In the genomic region with DNA sequence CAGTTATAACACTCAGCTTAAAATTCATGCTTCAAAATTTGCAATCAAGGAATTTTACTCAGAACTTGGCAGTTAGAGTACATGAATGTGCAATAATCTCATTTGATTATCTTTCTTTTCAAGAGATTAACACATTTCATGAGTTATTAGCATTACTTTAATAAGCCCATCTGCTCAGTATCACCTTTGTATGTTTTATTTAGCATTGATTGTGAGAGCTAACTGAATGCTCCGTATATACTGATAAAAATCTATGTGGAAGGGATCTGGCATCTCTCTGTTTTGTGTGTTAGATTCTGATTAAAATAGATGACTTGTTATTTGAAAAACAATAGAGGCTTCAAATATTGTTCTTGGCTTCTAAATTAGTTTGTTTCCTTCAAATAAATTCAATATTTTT, we compare ENCODE assay signal across 36 cellular contexts.
"Had no signal": no experiment of that assay in that cellular context is flagged by ENCODE, and none has a peak within 500 bp of the region (broad histone marks: within the 10 kb centered on the region; RNA-seq: fewer than 3 reads in every experiment).

No MANE protein-coding gene starts in this region.

- H3K27ac ChIP-seq: adrenal gland, body of pancreas, brain microvascular endothelial cell, breast epithelium, WERI-Rb-1 had no signal

- H3K4me3 ChIP-seq: adrenal gland, body of pancreas, breast epithelium had no signal

- H3K36me3 ChIP-seq: adrenal gland, brain microvascular endothelial cell, breast epithelium, WERI-Rb-1 had no signal

- DNase-seq: activated CD4-positive, alpha-beta memory T cell treated with anti-CD3 and anti-CD28 coated beads, Interleukin-2, amount 10 ng/mL, durations not matched to agents 7 days and 5 days; activated CD4-positive, alpha-beta T cell treated with anti-CD3 and anti-CD28 coated beads for 1 hour; activated CD4-positive, alpha-beta T cell treated with anti-CD3 and anti-CD28 coated beads for 36 hours; activated CD4-positive, alpha-beta T cell treated with anti-CD3 and anti-CD28 coated beads for 48 hours; activated CD4-positive, alpha-beta T cell treated with anti-CD3 and anti-CD28 coated beads, Interleukin-2, amount 10 ng/mL, durations not matched to agents 7 days and 5 days; activated CD4-positive, alpha-beta T cell treated with anti-CD3 and anti-CD28 coated beads, Interleukin-2, amount 50 U/mL, for 48 hours; activated CD4-positive, CD25-positive, alpha-beta regulatory T cell; activated CD8-positive, alpha-beta memory T cell treated with anti-CD3 and anti-CD28 coated beads for 24 hours; activated CD8-positive, alpha-beta memory T cell treated with anti-CD3 and anti-CD28 coated beads, Interleukin-2, amount 10 ng/mL, durations not matched to agents 7 days and 5 days; activated CD8-positive, alpha-beta T cell treated with anti-CD3 and anti-CD28 coated beads, Interleukin-2, amount 10 ng/mL, durations not matched to agents 7 days and 5 days; activated effector memory CD4-positive, alpha-beta T cell treated with anti-CD3 and anti-CD28 coated beads, Interleukin-2, amount 50 U/mL, for 16 hours; activated gamma-delta T cell treated with Interleukin-2 at 50 U/mL for 16 hours; activated naive CD4-positive, alpha-beta T cell; activated naive CD4-positive, alpha-beta T cell treated with anti-CD3 and anti-CD28 coated beads for 36 hours; activated naive CD4-positive, alpha-beta T cell treated with anti-CD3 and anti-CD28 coated beads, Interleukin-2, amount 50 U/mL, for 16 hours; activated naive CD8-positive, alpha-beta T cell treated with anti-CD3 and anti-CD28 coated beads for 36 hours; activated T-cell treated with anti-CD3 and anti-CD28 coated beads for 4 hours; activated T-cell treated with anti-CD3 and anti-CD28 coated beads, Interleukin-2, amount 50 U/mL, for 1 hour; activated T-cell treated with anti-CD3 and anti-CD28 coated beads, Interleukin-2, amount 50 U/mL, for 4 hours; activated T-cell treated with anti-CD3 and anti-CD28 coated beads, Interleukin-2, amount 50 U/mL, for 72 hours; adrenal gland; amniotic stem cell; aorta; body of pancreas; brain microvascular endothelial cell; central memory CD4-positive, alpha-beta T cell; T-helper 17 cell; T1000; WERI-Rb-1 had no signal

- H3K4me1 ChIP-seq: adrenal gland, body of pancreas, breast epithelium had no signal

- H3K9me3 ChIP-seq: adrenal gland, body of pancreas, breast epithelium had no signal

- H3K27me3 ChIP-seq: adrenal gland, body of pancreas, brain microvascular endothelial cell, breast epithelium had no signal

- ATAC-seq: activated CD4-positive, alpha-beta T cell treated with anti-CD3 and anti-CD28 coated beads for 36 hours; activated CD4-positive, CD25-positive, alpha-beta regulatory T cell treated with anti-CD3 and anti-CD28 coated beads, Interleukin-2, amount 50 U/mL, for 24 hours; activated CD8-positive, alpha-beta memory T cell treated with anti-CD3 and anti-CD28 coated beads, Interleukin-2, amount 10 ng/mL, durations not matched to agents 7 days and 5 days; activated CD8-positive, alpha-beta T cell treated with anti-CD3 and anti-CD28 coated beads, Interleukin-2, amount 10 ng/mL, durations not matched to agents 7 days and 5 days; activated naive CD4-positive, alpha-beta T cell treated with anti-CD3 and anti-CD28 coated beads, Interleukin-2, amount 50 U/mL, for 72 hours; activated T-cell treated with anti-CD3 and anti-CD28 coated beads, Interleukin-2, amount 50 U/mL, for 4 hours; activated T-cell treated with anti-CD3 and anti-CD28 coated beads, Interleukin-2, amount 50 U/mL, for 72 hours; activated T-helper 17 cell treated with anti-CD3 and anti-CD28 coated beads, Interleukin-2, amount 50 U/mL, for 72 hours; body of pancreas; T-helper 17 cell had no signal

- FAIRE-seq: astrocyte, colon, TTC549 had no signal
